ENCODE assay signal across 8 cellular contexts in genomic region chr1:65419681-65420589, GRCh38. TPM values are rescaled to one million over a fixed set of nuclear protein-coding genes. Genes with fewer than 3 reads are reported as not detected.
A peak's percentile ranks its signal among the peaks of the same experiment; 100 is the strongest.
DNase-seq lines count a peak whose midpoint lies in the region; ATAC-seq and TF ChIP-seq lines count a peak whose summit lies in the region.

No MANE protein-coding gene starts in this region.

- H3K4me1 ChIP-seq in liver (ENCODE audit: control insufficient read depth in 4 of 4, insufficient read depth in 4 of 4, low read length in 3 of 4), result peaks cover 0 to 19% (median 12%) of the 10 kb centered on the region in 4 donors

- H3K9me3 ChIP-seq in liver (ENCODE audit: control insufficient read depth in 4 of 4, low read length in 3 of 4), result no peaks in the 10 kb centered on the region

- no peak for TF ChIP-seq CTCF in liver (IDR thresholded peaks at IDR 0.05; ENCODE audit: low read depth, low read length, missing input control)

- peak overlapping the region; percentile 64 to 72 (median 64) for H3K4me3 ChIP-seq in liver (ENCODE audit: low read depth in 1 of 3, low read length in 3 of 3)

- ATAC-seq in GM19438 (IDR thresholded peaks at IDR 0.05; ENCODE audit: low read depth, unreplicated experiment), result peak; percentile 86
- ATAC-seq in HG03565 (IDR thresholded peaks at IDR 0.05; ENCODE audit: unreplicated experiment), result peak; percentile 95

- no peaks in the 10 kb centered on the region for H3K27me3 ChIP-seq in liver (ENCODE audit: control insufficient read depth in 4 of 4, insufficient read depth in 4 of 4, low read length in 3 of 4)

- peak overlapping the region; percentile 73 to 92 for H3K27ac ChIP-seq in liver (ENCODE audit: low read depth in 1 of 2, low read length in 2 of 2)

- no peaks in the 10 kb centered on the region for H3K36me3 ChIP-seq in liver (ENCODE audit: control insufficient read depth in 4 of 4, insufficient read depth in 3 of 4, low read depth in 1 of 4, low read length in 3 of 4)

- peak; percentile 26 to 36 for TF ChIP-seq RAD21 in liver (IDR thresholded peaks at IDR 0.05)

- H3K9ac ChIP-seq in liver (ENCODE audit: low read depth in 1 of 2, low read length in 2 of 2), result peak overlapping the region; percentile 30 to 68

- WGBS in liver, result 2% methylated on average over 52 of the region's 52 CpGs

- DNase-seq in CD1c-positive myeloid dendritic cell (ENCODE audit: extremely low spot score) (peak; percentile 98), NCI-H748 (lab: John Stamatoyannopoulos, UW; ENCODE audit: unreplicated experiment) (peak; percentile 97), dermis blood vessel endothelial cell (peak; percentile 99)
- peak; percentile 97 to 98 for DNase-seq in activated CD4-positive, alpha-beta T cell treated with anti-CD3 and anti-CD28 coated beads, Interleukin-2, amount 50 U/mL, for 24 hours (ENCODE audit: low read depth in 1 of 2, low spot score in 1 of 2)
- peak; percentile 97 for DNase-seq in stimulated activated CD4-positive, alpha-beta T cell treated with anti-CD3 and anti-CD28 coated beads, Interleukin-4, amount 100 ng/mL, for 1 hour

TF ChIP-seq in liver, 16 proteins besides CTCF, POLR2A, EP300 and RAD21:
- TF ChIP-seq JUND (IDR thresholded peaks at IDR 0.05), result no peak
- TF ChIP-seq, protein P1, sequence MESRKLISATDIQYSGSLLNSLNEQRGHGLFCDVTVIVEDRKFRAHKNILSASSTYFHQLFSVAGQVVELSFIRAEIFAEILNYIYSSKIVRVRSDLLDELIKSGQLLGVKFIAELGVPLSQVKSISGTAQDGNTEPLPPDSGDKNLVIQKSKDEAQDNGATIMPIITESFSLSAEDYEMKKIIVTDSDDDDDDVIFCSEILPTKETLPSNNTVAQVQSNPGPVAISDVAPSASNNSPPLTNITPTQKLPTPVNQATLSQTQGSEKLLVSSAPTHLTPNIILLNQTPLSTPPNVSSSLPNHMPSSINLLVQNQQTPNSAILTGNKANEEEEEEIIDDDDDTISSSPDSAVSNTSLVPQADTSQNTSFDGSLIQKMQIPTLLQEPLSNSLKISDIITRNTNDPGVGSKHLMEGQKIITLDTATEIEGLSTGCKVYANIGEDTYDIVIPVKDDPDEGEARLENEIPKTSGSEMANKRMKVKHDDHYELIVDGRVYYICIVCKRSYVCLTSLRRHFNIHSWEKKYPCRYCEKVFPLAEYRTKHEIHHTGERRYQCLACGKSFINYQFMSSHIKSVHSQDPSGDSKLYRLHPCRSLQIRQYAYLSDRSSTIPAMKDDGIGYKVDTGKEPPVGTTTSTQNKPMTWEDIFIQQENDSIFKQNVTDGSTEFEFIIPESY (IDR thresholded peaks at IDR 0.05), result no peak
- TF ChIP-seq TAF1 (conservative IDR thresholded peaks at IDR 0.05), result peak; percentile 66
- TF ChIP-seq RXRA (IDR thresholded peaks at IDR 0.05), result peak; percentile 15 to 31
- TF ChIP-seq EGR1 (IDR thresholded peaks at IDR 0.05; ENCODE audit: low read depth in 2 of 2), result peak; percentile 55 to 84
- TF ChIP-seq SP1 (IDR thresholded peaks at IDR 0.05), result peak; percentile 83
- TF ChIP-seq HNF4G (IDR thresholded peaks at IDR 0.05), result peak; percentile 20
- peak; percentile 56 to 80 for TF ChIP-seq HNF4A (conservative IDR thresholded peaks at IDR 0.05)
- TF ChIP-seq FOXA1 (IDR thresholded peaks at IDR 0.05), result peak; percentile 39
- no peak for TF ChIP-seq FOXA2 (IDR thresholded peaks at IDR 0.05)

RNA-seq across cellular contexts. Expression of gene LEPR, which starts 0.5 kb away (rescaled TPM):
- total RNA-seq in dermis blood vessel endothelial cell (81.2 and 109 TPM in 2 replicates), liver (10 to 100 TPM; 45.6 to 99.8 TPM)
- 100 to 1,000 TPM in 1 of 2 donors, 10 to 100 TPM in 1; 42.0 to 103 TPM for polyA plus RNA-seq in liver

RNA-seq across cellular contexts. Expression of gene LEPROT, which starts 0.5 kb away (rescaled TPM):
- total RNA-seq in dermis blood vessel endothelial cell (58.7 and 60.6 TPM in 2 replicates), liver (10 to 100 TPM; 33.5 to 39.2 TPM)
- polyA plus RNA-seq in liver, result 10 to 100 TPM; 23.6 to 43.4 TPM

Comparison
In these comparisons a context has a peak if more than half of its experiments do, and no peak if none do; other contexts are left out.
1. Peak in every context shown above with its lines: DNase-seq, ATAC-seq, H3K4me3 ChIP-seq and H3K27ac ChIP-seq.